In the genomic region with DNA sequence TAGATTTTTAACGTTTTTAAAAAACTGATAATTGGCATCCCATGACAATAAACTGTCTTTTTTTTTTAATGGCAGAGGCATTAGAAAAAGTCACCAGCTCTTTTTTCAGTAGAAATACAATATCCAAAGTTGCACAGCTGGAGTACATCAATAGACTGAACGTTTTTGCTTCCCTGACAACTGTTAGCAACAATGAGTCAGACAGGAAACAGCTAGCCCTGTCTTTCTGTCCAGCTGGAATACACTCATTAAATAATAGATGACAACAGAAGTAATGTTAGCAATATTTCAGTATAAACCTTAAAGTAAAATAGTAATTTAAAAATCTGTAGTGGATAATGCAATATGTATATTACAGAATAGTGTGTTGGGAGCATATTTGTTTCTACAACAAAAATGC, we compare ENCODE assay signal across 10 cellular contexts.
DNase-seq lines count a peak whose midpoint lies in the region; ATAC-seq and TF ChIP-seq lines count a peak whose summit lies in the region.
"Had no signal": no experiment of that assay in that cellular context is flagged by ENCODE, and none has a peak within 500 bp of the region (broad histone marks: within the 10 kb centered on the region; RNA-seq: fewer than 3 reads in every experiment).

No MANE protein-coding gene starts in this region.

- H3K27me3 ChIP-seq in A673 (replicated peaks; ENCODE audit: insufficient read depth, low read depth, low read length, poor library complexity) (no peaks in the 10 kb centered on the region), MM.1S (replicated peaks; ENCODE audit: insufficient read depth, low read length) (no peaks in the 10 kb centered on the region)

- no peaks in the 10 kb centered on the region for H3K79me2 ChIP-seq in MM.1S (ENCODE audit: low read length)

- TF ChIP-seq CTCF in A673 (conservative IDR thresholded peaks at IDR 0.05; ENCODE audit: low read depth, low read length) (no peak), endothelial cell (IDR thresholded peaks at IDR 0.05; ENCODE audit: unreplicated experiment) (no peak), mucosa of descending colon (IDR thresholded peaks at IDR 0.05) (no peak), MM.1S (IDR thresholded peaks at IDR 0.05; ENCODE audit: low read length) (no peak)

- H3K36me3 ChIP-seq in A673 (ENCODE audit: insufficient read depth, low read length, poor library complexity, severe bottlenecking) = no peaks in the 10 kb centered on the region
- no peaks in the 10 kb centered on the region for H3K36me3 ChIP-seq in mucosa of descending colon (ENCODE audit: low read depth)
- no peaks in the 10 kb centered on the region for H3K36me3 ChIP-seq in MM.1S (replicated peaks; ENCODE audit: insufficient read depth, low read length)

- H3K4me1 ChIP-seq in A673 (ENCODE audit: insufficient read depth, low read length, poor library complexity, severe bottlenecking) = peaks cover 22% of the 10 kb centered on the region
- no peaks in the 10 kb centered on the region for H3K4me1 ChIP-seq in mucosa of descending colon (ENCODE audit: low read depth)
- no peaks in the 10 kb centered on the region for H3K4me1 ChIP-seq in MM.1S (ENCODE audit: low read length)

- no peaks in the 10 kb centered on the region for H3K9me3 Mint-ChIP-seq in endothelial cell (ENCODE audit: unreplicated experiment)
- H3K9me3 Mint-ChIP-seq: CD4-positive, alpha-beta T cell had no signal

- H3K9me3 ChIP-seq in A673 (ENCODE audit: low read depth, low read length, poor library complexity, severe bottlenecking) = no peaks in the 10 kb centered on the region
- H3K9me3 ChIP-seq in mucosa of descending colon = no peaks in the 10 kb centered on the region
- no peaks in the 10 kb centered on the region for H3K9me3 ChIP-seq in MM.1S (replicated peaks; ENCODE audit: insufficient read depth, low read length)

- H3K27me3 Mint-ChIP-seq in endothelial cell (ENCODE audit: unreplicated experiment) = peaks cover 3% of the 10 kb centered on the region
- H3K27me3 Mint-ChIP-seq: CD4-positive, alpha-beta T cell had no signal

- peaks cover 6% of the 10 kb centered on the region for H3K4me1 Mint-ChIP-seq in endothelial cell (ENCODE audit: unreplicated experiment)

- ATAC-seq in mucosa of descending colon (peak; percentile 67), HG03520 (IDR thresholded peaks at IDR 0.05; ENCODE audit: unreplicated experiment) (no peak)
- ATAC-seq: left colon had no signal

- H3K4me2 ChIP-seq in MM.1S (ENCODE audit: low read depth, low read length) = no peak overlapping the region

- H4K20me1 ChIP-seq in MM.1S (ENCODE audit: insufficient read depth, low read length) = no peaks in the 10 kb centered on the region

- peaks cover 3% of the 10 kb centered on the region for H3K36me3 Mint-ChIP-seq in endothelial cell (ENCODE audit: low read depth, unreplicated experiment)

- H3K27ac ChIP-seq in A673 (ENCODE audit: low read depth, low read length, poor library complexity, severe bottlenecking) (peak overlapping the region; percentile 48), MM.1S (ENCODE audit: low read length) (no peak overlapping the region)

- DNase-seq in A673 (ENCODE audit: low spot score) = peak; percentile 88
- DNase-seq in NCI-H146 (lab: John Stamatoyannopoulos, UW) = peak; percentile 25
- no peak for DNase-seq in endothelial cell (ENCODE audit: low spot score)
- DNase-seq in mucosa of descending colon = peak in 1 of 3 donors; percentile 11
- DNase-seq in anterior cingulate cortex (lab: John Stamatoyannopoulos, UW) = no peak
- DNase-seq in MM.1S = no peak
- DNase-seq in KG1 (lab: John Stamatoyannopoulos, UW) = no peak
- DNase-seq: CD4-positive, alpha-beta T cell had no signal

- no peak overlapping the region for H3K9ac ChIP-seq in MM.1S (ENCODE audit: low read length)

- no peaks in the 10 kb centered on the region for H3K9me2 ChIP-seq in MM.1S (replicated peaks; ENCODE audit: insufficient read depth, low read length)

- H2AFZ ChIP-seq in MM.1S (ENCODE audit: low read length) = no peak overlapping the region

- POLR2A ChIA-PET in A673 (lab: Charles Lee; ENCODE audit: low non-redundant PET) = interaction anchor here (0.6 kb wide), 1 partner anchor 270 kb away, joined by 3 read pairs; no protein-coding TSS in a partner anchor

- H3K27ac Mint-ChIP-seq in endothelial cell (ENCODE audit: unreplicated experiment) = peak overlapping the region; percentile 93
- H3K27ac Mint-ChIP-seq: CD4-positive, alpha-beta T cell had no signal

- CTCF ChIA-PET in A673 (lab: Charles Lee) = no interaction called here

- no peaks in the 10 kb centered on the region for H3F3A ChIP-seq in MM.1S (ENCODE audit: insufficient read depth, low read length)

- intact Hi-C loops in A673 (cut with micrococcal nuclease; ENCODE audit: unreplicated experiment) = no loop called here
- intact Hi-C loops in mucosa of descending colon (cut with DNase I, micrococcal nuclease) = no loop called here

- no peak overlapping the region for H3K4me3 Mint-ChIP-seq in endothelial cell (ENCODE audit: unreplicated experiment)
- H3K4me3 Mint-ChIP-seq: CD4-positive, alpha-beta T cell had no signal

- BruUV-seq in A673 (replicated peaks; lab: Mats Ljungman, UMichigan) = no TSS peak

- H3K4me3 ChIP-seq in A673 (ENCODE audit: low read depth, low read length, poor library complexity, severe bottlenecking) (no peak overlapping the region), mucosa of descending colon (no peak overlapping the region), MM.1S (ENCODE audit: low read length) (no peak overlapping the region)

Comparison
In these comparisons a context has a peak if more than half of its experiments do, and no peak if none do; other contexts are left out.
1. DNase-seq: peak in A673 (single experiment) and NCI-H146 (single experiment); none in endothelial cell (single experiment), anterior cingulate cortex (0 of 58), MM.1S (single experiment) and KG1 (single experiment).